In genomic region chr6:129767776-129768490, GRCh38 we compare ENCODE assay signal across 9 cellular contexts. TPM values are rescaled to one million over a fixed set of nuclear protein-coding genes. Genes with fewer than 3 reads are reported as not detected.
DNase-seq lines count a peak whose midpoint lies in the region; ATAC-seq and TF ChIP-seq lines count a peak whose summit lies in the region.
"Had no signal": no experiment of that assay in that cellular context is flagged by ENCODE, and none has a peak within 500 bp of the region (broad histone marks: within the 10 kb centered on the region; RNA-seq: fewer than 3 reads in every experiment).

No MANE protein-coding gene starts in this region.

- peak overlapping the region; percentile 91 for H3K4me2 ChIP-seq in hepatocyte

- no peak overlapping the region for H3K27ac ChIP-seq in WERI-Rb-1
- no peak overlapping the region for H3K27ac ChIP-seq in hepatocyte

- peak overlapping the region; percentile 44 for H2AFZ ChIP-seq in hepatocyte

- no peak for TF ChIP-seq CTCF in WERI-Rb-1 (IDR thresholded peaks at IDR 0.05; ENCODE audit: low read depth, low read length)
- TF ChIP-seq CTCF in hepatocyte (IDR thresholded peaks at IDR 0.05; ENCODE audit: poor library complexity), result no peak

- peaks cover 12% of the 10 kb centered on the region for H3K27me3 Mint-ChIP-seq in activated T-cell treated with anti-CD3 and anti-CD28 coated beads, Interleukin-2, amount 50 U/mL, for 4 hours (ENCODE audit: low read depth)
- H3K27me3 Mint-ChIP-seq in stimulated activated naive B cell treated with anti-CD40 and anti-IgM and Interleukin-4, amounts not matched to agents 10 μg/mL and 1 μg/mL and 100 μg/mL, for 72 hours, result peaks cover 35 to 37% of the 10 kb centered on the region in 2 donors

- H4K20me1 ChIP-seq in hepatocyte (ENCODE audit: insufficient read depth, poor library complexity, severe bottlenecking), result no peaks in the 10 kb centered on the region

- no peaks in the 10 kb centered on the region for H3K9me3 Mint-ChIP-seq in activated T-cell treated with anti-CD3 and anti-CD28 coated beads, Interleukin-2, amount 50 U/mL, for 4 hours
- peaks cover 2 to 3% of the 10 kb centered on the region in 2 donors for H3K9me3 Mint-ChIP-seq in stimulated activated naive B cell treated with anti-CD40 and anti-IgM and Interleukin-4, amounts not matched to agents 10 μg/mL and 1 μg/mL and 100 μg/mL, for 72 hours

- ATAC-seq in activated T-cell treated with anti-CD3 and anti-CD28 coated beads, Interleukin-2, amount 50 U/mL, for 4 hours, result no peak
- no peak for ATAC-seq in stimulated activated naive B cell treated with anti-CD40 and anti-IgM and Interleukin-4, amounts not matched to agents 10 μg/mL and 1 μg/mL and 100 μg/mL, for 72 hours (replicated peaks)
- no peak for ATAC-seq in GM19395 (IDR thresholded peaks at IDR 0.05; ENCODE audit: unreplicated experiment)

- DNase-seq in activated T-cell treated with anti-CD3 and anti-CD28 coated beads, Interleukin-2, amount 50 U/mL, for 4 hours, result no peak
- DNase-seq in activated T-cell treated with anti-CD3 and anti-CD28 coated beads, Interleukin-2, amount 50 U/mL, for 48 hours, result no peak
- DNase-seq in WERI-Rb-1, result peak; percentile 22
- DNase-seq in hepatocyte (ENCODE audit: low spot score), result no peak
- DNase-seq in stimulated activated naive B cell treated with anti-CD40 and anti-IgM and Interleukin-4, amounts not matched to agents 10 μg/mL and 1 μg/mL and 100 μg/mL, for 72 hours, result no peak
- no peak for DNase-seq in HuH-7 (ENCODE audit: low spot score)
- no peak for DNase-seq in NCI-H1048 (lab: John Stamatoyannopoulos, UW)
- DNase-seq: NCI-H1436 treated with DMSO at 0.1 percent for 48 hours had no signal

- peaks cover 11% of the 10 kb centered on the region for H3K4me1 Mint-ChIP-seq in activated T-cell treated with anti-CD3 and anti-CD28 coated beads, Interleukin-2, amount 50 U/mL, for 4 hours (ENCODE audit: low read depth)
- H3K4me1 Mint-ChIP-seq in stimulated activated naive B cell treated with anti-CD40 and anti-IgM and Interleukin-4, amounts not matched to agents 10 μg/mL and 1 μg/mL and 100 μg/mL, for 72 hours, result peaks cover 8 to 11% of the 10 kb centered on the region in 2 donors

- H3K4me3 Mint-ChIP-seq in activated T-cell treated with anti-CD3 and anti-CD28 coated beads, Interleukin-2, amount 50 U/mL, for 4 hours, result peak overlapping the region; percentile 79
- H3K4me3 Mint-ChIP-seq in stimulated activated naive B cell treated with anti-CD40 and anti-IgM and Interleukin-4, amounts not matched to agents 10 μg/mL and 1 μg/mL and 100 μg/mL, for 72 hours, result peak overlapping the region; percentile 88 to 93

- H3K9me2 ChIP-seq in hepatocyte (replicated peaks; ENCODE audit: insufficient read depth), result no peaks in the 10 kb centered on the region

- H3K36me3 ChIP-seq in WERI-Rb-1 (no peaks in the 10 kb centered on the region), hepatocyte (replicated peaks; ENCODE audit: insufficient read depth, low read depth) (no peaks in the 10 kb centered on the region)

- H3K9me3 ChIP-seq in WERI-Rb-1 (ENCODE audit: severe bottlenecking), result no peaks in the 10 kb centered on the region
- no peaks in the 10 kb centered on the region for H3K9me3 ChIP-seq in hepatocyte (ENCODE audit: low read depth)

- no peaks in the 10 kb centered on the region for H3K79me2 ChIP-seq in hepatocyte

- H3K4me3 ChIP-seq in WERI-Rb-1 (ENCODE audit: low read depth, low read length), result peak overlapping the region; percentile 59
- H3K4me3 ChIP-seq in hepatocyte, result peak overlapping the region; percentile 39

- H3K27me3 ChIP-seq in WERI-Rb-1 (ENCODE audit: insufficient read depth, low read depth, severe bottlenecking), result no peaks in the 10 kb centered on the region
- peaks cover 33% of the 10 kb centered on the region for H3K27me3 ChIP-seq in hepatocyte

- H3K27ac Mint-ChIP-seq in stimulated activated naive B cell treated with anti-CD40 and anti-IgM and Interleukin-4, amounts not matched to agents 10 μg/mL and 1 μg/mL and 100 μg/mL, for 72 hours, result no peak overlapping the region

- no peaks in the 10 kb centered on the region for H3K36me3 Mint-ChIP-seq in activated T-cell treated with anti-CD3 and anti-CD28 coated beads, Interleukin-2, amount 50 U/mL, for 4 hours (ENCODE audit: insufficient read depth)
- H3K36me3 Mint-ChIP-seq in stimulated activated naive B cell treated with anti-CD40 and anti-IgM and Interleukin-4, amounts not matched to agents 10 μg/mL and 1 μg/mL and 100 μg/mL, for 72 hours, result no peaks in the 10 kb centered on the region

- 60% methylated on average over 11 of the region's 11 CpGs for WGBS in hepatocyte (ENCODE audit: low lambda C conversion rate, missing lambda C conversion rate)

- peaks cover 8% of the 10 kb centered on the region for H3K4me1 ChIP-seq in hepatocyte (ENCODE audit: insufficient read depth)

RNA-seq across cellular contexts. Expression of gene ARHGAP18, which starts 58.0 kb away (rescaled TPM):
- total RNA-seq in activated T-cell treated with anti-CD3 and anti-CD28 coated beads, Interleukin-2, amount 50 U/mL, for 4 hours, result 1 to 10 TPM; 2.1 to 2.5 (median 2.3) TPM
- 34.8 and 35.6 TPM in 2 replicates for total RNA-seq in hepatocyte
- polyA plus RNA-seq in hepatocyte, result 11.2 and 14.7 TPM in 2 replicates

Comparison
In these comparisons a context has a peak if more than half of its experiments do, and no peak if none do; other contexts are left out.
1. RNA of gene ARHGAP18, which starts 58.0 kb away (total RNA-seq): 34.8 to 35.6 TPM in hepatocyte; 2.1 to 2.5 TPM in activated T-cell treated with anti-CD3 and anti-CD28 coated beads, Interleukin-2, amount 50 U/mL, for 4 hours; every median in the first group is over 10 times any median in the second.